8 cellular contexts compared by ENCODE assay signal in genomic region chr18:3481696-3482210, GRCh38. TPM values are rescaled to one million over a fixed set of nuclear protein-coding genes. Genes with fewer than 3 reads are reported as not detected.
A peak's percentile ranks its signal among the peaks of the same experiment; 100 is the strongest.
DNase-seq lines count a peak whose midpoint lies in the region; ATAC-seq and TF ChIP-seq lines count a peak whose summit lies in the region.

No MANE protein-coding gene starts in this region.

- H3K27ac Mint-ChIP-seq in activated CD4-positive, alpha-beta memory T cell treated with anti-CD3 and anti-CD28 coated beads for 36 hours = no peak overlapping the region
- H3K27ac Mint-ChIP-seq in activated CD4-positive, alpha-beta memory T cell treated with anti-CD3 and anti-CD28 coated beads, Interleukin-2, amount 10 ng/mL, durations not matched to agents 7 days and 5 days = no peak overlapping the region
- peak overlapping the region in 1 of 2 donors; percentile 20 for H3K27ac Mint-ChIP-seq in stimulated activated naive CD8-positive, alpha-beta T cell treated with anti-CD3 and anti-CD28 coated beads, Interleukin-15, amount 100 ng/mL, for 72 hours

- H3K4me1 Mint-ChIP-seq in activated CD4-positive, alpha-beta memory T cell treated with anti-CD3 and anti-CD28 coated beads for 36 hours (ENCODE audit: low read depth) = peaks cover 9% of the 10 kb centered on the region
- H3K4me1 Mint-ChIP-seq in activated CD4-positive, alpha-beta memory T cell treated with anti-CD3 and anti-CD28 coated beads, Interleukin-2, amount 10 ng/mL, durations not matched to agents 7 days and 5 days = peaks cover 11% of the 10 kb centered on the region
- H3K4me1 Mint-ChIP-seq in stimulated activated naive CD8-positive, alpha-beta T cell treated with anti-CD3 and anti-CD28 coated beads, Interleukin-15, amount 100 ng/mL, for 72 hours = no peaks in the 10 kb centered on the region

- peak; percentile 40 for DNase-seq in activated CD4-positive, alpha-beta memory T cell treated with anti-CD3 and anti-CD28 coated beads for 36 hours
- no peak for DNase-seq in activated CD4-positive, alpha-beta memory T cell treated with anti-CD3 and anti-CD28 coated beads, Interleukin-2, amount 10 ng/mL, durations not matched to agents 7 days and 5 days
- DNase-seq in SKM-1 (lab: John Stamatoyannopoulos, UW; ENCODE audit: unreplicated experiment) (peak; percentile 26), fibroblast of the aortic adventitia (ENCODE audit: low read depth) (peak; percentile 52)
- DNase-seq in stimulated activated naive CD8-positive, alpha-beta T cell treated with anti-CD3 and anti-CD28 coated beads, Interleukin-15, amount 100 ng/mL, for 72 hours = no peak
- DNase-seq in activated effector memory CD4-positive, alpha-beta T cell treated with Interleukin-2 at 50 U/mL for 16 hours = no peak

- intact Hi-C loops in activated CD4-positive, alpha-beta memory T cell treated with anti-CD3 and anti-CD28 coated beads for 36 hours (cut with micrococcal nuclease) = no loop called here

- POLR2A ChIA-PET in activated CD4-positive, alpha-beta memory T cell treated with anti-CD3 and anti-CD28 coated beads for 36 hours (lab: Charles Lee) = no interaction called here
- POLR2A ChIA-PET in activated CD4-positive, alpha-beta memory T cell treated with anti-CD3 and anti-CD28 coated beads, Interleukin-2, amount 10 ng/mL, durations not matched to agents 7 days and 5 days (lab: Charles Lee) = no interaction called here

- no peak overlapping the region for H3K4me3 ChIP-seq in fibroblast of the aortic adventitia (ENCODE audit: low read depth, low read length)

- H3K36me3 Mint-ChIP-seq in activated CD4-positive, alpha-beta memory T cell treated with anti-CD3 and anti-CD28 coated beads for 36 hours = no peaks in the 10 kb centered on the region
- H3K36me3 Mint-ChIP-seq in activated CD4-positive, alpha-beta memory T cell treated with anti-CD3 and anti-CD28 coated beads, Interleukin-2, amount 10 ng/mL, durations not matched to agents 7 days and 5 days (ENCODE audit: low read depth) = no peaks in the 10 kb centered on the region

- CTCF ChIA-PET in activated CD4-positive, alpha-beta memory T cell treated with anti-CD3 and anti-CD28 coated beads for 36 hours (lab: Charles Lee) = interaction anchor here (0.5 to 2.0 kb wide), 13 partner anchors 8 to 475 kb away, joined by 3 to 12 read pairs (median 4); no protein-coding TSS in a partner anchor
- CTCF ChIA-PET in activated CD4-positive, alpha-beta memory T cell treated with anti-CD3 and anti-CD28 coated beads, Interleukin-2, amount 10 ng/mL, durations not matched to agents 7 days and 5 days (lab: Charles Lee) = interaction anchor here (1.1 to 1.4 kb wide), 4 partner anchors 15 to 45 kb away, joined by 3 to 7 read pairs (median 4); no protein-coding TSS in a partner anchor

- H3K27me3 Mint-ChIP-seq in activated CD4-positive, alpha-beta memory T cell treated with anti-CD3 and anti-CD28 coated beads for 36 hours = peaks cover 1% of the 10 kb centered on the region
- H3K27me3 Mint-ChIP-seq in activated CD4-positive, alpha-beta memory T cell treated with anti-CD3 and anti-CD28 coated beads, Interleukin-2, amount 10 ng/mL, durations not matched to agents 7 days and 5 days = peaks cover 7% of the 10 kb centered on the region
- H3K27me3 Mint-ChIP-seq in stimulated activated naive CD8-positive, alpha-beta T cell treated with anti-CD3 and anti-CD28 coated beads, Interleukin-15, amount 100 ng/mL, for 72 hours = no peaks in the 10 kb centered on the region

- peak; percentile 61 for TF ChIP-seq CTCF in fibroblast of the aortic adventitia (IDR thresholded peaks at IDR 0.05; ENCODE audit: insufficient read depth, low read length)

- no peak overlapping the region for H3K4me3 Mint-ChIP-seq in activated CD4-positive, alpha-beta memory T cell treated with anti-CD3 and anti-CD28 coated beads for 36 hours
- H3K4me3 Mint-ChIP-seq in activated CD4-positive, alpha-beta memory T cell treated with anti-CD3 and anti-CD28 coated beads, Interleukin-2, amount 10 ng/mL, durations not matched to agents 7 days and 5 days = no peak overlapping the region
- H3K4me3 Mint-ChIP-seq in stimulated activated naive CD8-positive, alpha-beta T cell treated with anti-CD3 and anti-CD28 coated beads, Interleukin-15, amount 100 ng/mL, for 72 hours = no peak overlapping the region

- H3K9me3 Mint-ChIP-seq in activated CD4-positive, alpha-beta memory T cell treated with anti-CD3 and anti-CD28 coated beads for 36 hours = no peaks in the 10 kb centered on the region
- H3K9me3 Mint-ChIP-seq in activated CD4-positive, alpha-beta memory T cell treated with anti-CD3 and anti-CD28 coated beads, Interleukin-2, amount 10 ng/mL, durations not matched to agents 7 days and 5 days = no peaks in the 10 kb centered on the region
- H3K9me3 Mint-ChIP-seq in stimulated activated naive CD8-positive, alpha-beta T cell treated with anti-CD3 and anti-CD28 coated beads, Interleukin-15, amount 100 ng/mL, for 72 hours = no peaks in the 10 kb centered on the region

- ATAC-seq in HG02884 (IDR thresholded peaks at IDR 0.05; ENCODE audit: unreplicated experiment) (peak; percentile 59), GM21381 (IDR thresholded peaks at IDR 0.05; ENCODE audit: unreplicated experiment) (no peak)
- ATAC-seq in stimulated activated naive CD8-positive, alpha-beta T cell treated with anti-CD3 and anti-CD28 coated beads, Interleukin-15, amount 100 ng/mL, for 72 hours = peak; percentile 69

RNA-seq across cellular contexts. Expression of gene TGIF1, which starts 31.8 kb away (rescaled TPM):
- total RNA-seq in activated CD4-positive, alpha-beta memory T cell treated with anti-CD3 and anti-CD28 coated beads for 36 hours = 10 to 100 TPM; 45.9 to 51.4 TPM
- total RNA-seq in activated CD4-positive, alpha-beta memory T cell treated with anti-CD3 and anti-CD28 coated beads, Interleukin-2, amount 10 ng/mL, durations not matched to agents 7 days and 5 days = 10 to 100 TPM; 23.3 to 24.7 TPM
- 68.4 and 106 TPM in 2 replicates for total RNA-seq in fibroblast of the aortic adventitia (ENCODE audit: low replicate concordance)

Comparison
In these comparisons a context has a peak if more than half of its experiments do, and no peak if none do; other contexts are left out.
1. DNase-seq: peak in activated CD4-positive, alpha-beta memory T cell treated with anti-CD3 and anti-CD28 coated beads for 36 hours (single experiment), SKM-1 (single experiment) and fibroblast of the aortic adventitia (single experiment); none in activated CD4-positive, alpha-beta memory T cell treated with anti-CD3 and anti-CD28 coated beads, Interleukin-2, amount 10 ng/mL, durations not matched to agents 7 days and 5 days (single experiment), stimulated activated naive CD8-positive, alpha-beta T cell treated with anti-CD3 and anti-CD28 coated beads, Interleukin-15, amount 100 ng/mL, for 72 hours (0 of 2) and activated effector memory CD4-positive, alpha-beta T cell treated with Interleukin-2 at 50 U/mL for 16 hours (single experiment).